In genomic region chr15:45616901-45617323, GRCh38 we compare ENCODE assay signal across 23 cellular contexts. TPM values are rescaled to one million over a fixed set of nuclear protein-coding genes. Genes with fewer than 3 reads are reported as not detected.
A peak's percentile ranks its signal among the peaks of the same experiment; 100 is the strongest.
DNase-seq lines count a peak whose midpoint lies in the region; ATAC-seq and TF ChIP-seq lines count a peak whose summit lies in the region.
"Had no signal": no experiment of that assay in that cellular context is flagged by ENCODE, and none has a peak within 500 bp of the region (broad histone marks: within the 10 kb centered on the region; RNA-seq: fewer than 3 reads in every experiment).

No MANE protein-coding gene starts in this region.

- no peak overlapping the region for H3K27ac Mint-ChIP-seq in activated CD8-positive, alpha-beta T cell treated with anti-CD3 and anti-CD28 coated beads, Interleukin-2, amount 10 ng/mL, durations not matched to agents 7 days and 5 days
- H3K27ac Mint-ChIP-seq in activated CD8-positive, alpha-beta T cell treated with anti-CD3 and anti-CD28 coated beads for 36 hours: no peak overlapping the region
- H3K27ac Mint-ChIP-seq: activated naive CD8-positive, alpha-beta T cell; neural progenitor cell; T-helper 2 cell treated with Interferon-gamma antibody and Interleukin-4, amounts not matched to agents 5 μg/mL and 100 μg/mL, for 36 hours had no signal

- POLR2A ChIA-PET in activated CD8-positive, alpha-beta T cell treated with anti-CD3 and anti-CD28 coated beads, Interleukin-2, amount 10 ng/mL, durations not matched to agents 7 days and 5 days (lab: Charles Lee): interaction anchor here (1.1 kb wide), 1 partner anchor 30 kb away, joined by 4 read pairs; the partner anchor contains the start of gene BLOC1S6
- POLR2A ChIA-PET in activated CD8-positive, alpha-beta T cell treated with anti-CD3 and anti-CD28 coated beads for 36 hours (lab: Charles Lee): interaction anchor here (1.1 kb wide), 2 partner anchors 30 to 31 kb away, joined by 3 read pairs; partner anchors contain the start of gene BLOC1S6
- POLR2A ChIA-PET in PC-3 (lab: Charles Lee; ENCODE audit: unreplicated experiment): no interaction called here

- H3K9me3 Mint-ChIP-seq in activated CD8-positive, alpha-beta T cell treated with anti-CD3 and anti-CD28 coated beads, Interleukin-2, amount 10 ng/mL, durations not matched to agents 7 days and 5 days (ENCODE audit: insufficient read depth): no peaks in the 10 kb centered on the region
- H3K9me3 Mint-ChIP-seq in activated CD8-positive, alpha-beta T cell treated with anti-CD3 and anti-CD28 coated beads for 36 hours: no peaks in the 10 kb centered on the region
- H3K9me3 Mint-ChIP-seq: neural progenitor cell; T-helper 2 cell treated with Interferon-gamma antibody and Interleukin-4, amounts not matched to agents 5 μg/mL and 100 μg/mL, for 36 hours had no signal

- H4K20me1 ChIP-seq in PC-3 (ENCODE audit: low read length): no peaks in the 10 kb centered on the region

- H3K4me1 ChIP-seq in PC-3 (ENCODE audit: insufficient read depth, low read length): peaks cover 23% of the 10 kb centered on the region
- peaks cover 0 to 2% of the 10 kb centered on the region in 2 donors for H3K4me1 ChIP-seq in esophagus (ENCODE audit: control insufficient read depth in 2 of 2, insufficient read depth in 2 of 2, low read length in 1 of 2)
- H3K4me1 ChIP-seq in prostate gland (replicated peaks): peaks cover 4% of the 10 kb centered on the region
- H3K4me1 ChIP-seq: testis had no signal

- H3K4me3 ChIP-seq in PC-3 (ENCODE audit: low read length) (no peak overlapping the region), esophagus (ENCODE audit: low read depth in 1 of 2, low read length in 2 of 2) (no peak overlapping the region), prostate gland (no peak overlapping the region)
- H3K4me3 ChIP-seq: colonic mucosa, gastroesophageal sphincter, neural progenitor cell, testis had no signal

- H3K4me3 Mint-ChIP-seq in activated CD8-positive, alpha-beta T cell treated with anti-CD3 and anti-CD28 coated beads, Interleukin-2, amount 10 ng/mL, durations not matched to agents 7 days and 5 days: no peak overlapping the region
- H3K4me3 Mint-ChIP-seq in activated CD8-positive, alpha-beta T cell treated with anti-CD3 and anti-CD28 coated beads for 36 hours: no peak overlapping the region
- H3K4me3 Mint-ChIP-seq: activated naive CD8-positive, alpha-beta T cell; neural progenitor cell; T-helper 2 cell treated with Interferon-gamma antibody and Interleukin-4, amounts not matched to agents 5 μg/mL and 100 μg/mL, for 36 hours had no signal

- no peaks in the 10 kb centered on the region for H3K27me3 Mint-ChIP-seq in activated CD8-positive, alpha-beta T cell treated with anti-CD3 and anti-CD28 coated beads, Interleukin-2, amount 10 ng/mL, durations not matched to agents 7 days and 5 days (ENCODE audit: low read depth)
- no peaks in the 10 kb centered on the region for H3K27me3 Mint-ChIP-seq in activated CD8-positive, alpha-beta T cell treated with anti-CD3 and anti-CD28 coated beads for 36 hours
- H3K27me3 Mint-ChIP-seq: activated naive CD8-positive, alpha-beta T cell had no signal

- intact Hi-C loops in activated CD8-positive, alpha-beta T cell treated with anti-CD3 and anti-CD28 coated beads for 36 hours (cut with micrococcal nuclease): no loop called here
- intact Hi-C loops in PC-3 (cut with micrococcal nuclease) (no loop called here), prostate gland (cut with DNase I) (loop anchor here (10.0 kb wide), 1 partner anchor 92 kb away; the partner anchor contains the start of gene SLC30A4)

- H2AFZ ChIP-seq in PC-3 (ENCODE audit: low read length): peak overlapping the region; percentile 43
- H2AFZ ChIP-seq: neural progenitor cell had no signal

- H3K79me2 ChIP-seq in PC-3 (ENCODE audit: low read length): no peaks in the 10 kb centered on the region

- TF ChIP-seq POLR2A in prostate gland (IDR thresholded peaks at IDR 0.05): no peak

- H3K9ac ChIP-seq in PC-3 (ENCODE audit: low read length): no peak overlapping the region
- H3K9ac ChIP-seq: neural progenitor cell had no signal

- H3F3A ChIP-seq in PC-3 (ENCODE audit: low read length, unreplicated experiment): no peaks in the 10 kb centered on the region

- CTCF ChIA-PET in activated CD8-positive, alpha-beta T cell treated with anti-CD3 and anti-CD28 coated beads, Interleukin-2, amount 10 ng/mL, durations not matched to agents 7 days and 5 days (lab: Charles Lee): interaction anchor here (0.8 to 2.0 kb wide), 6 partner anchors 15 to 405 kb away, joined by 3 to 14 read pairs (median 3); partner anchors contain the start of gene SQOR
- CTCF ChIA-PET in activated CD8-positive, alpha-beta T cell treated with anti-CD3 and anti-CD28 coated beads for 36 hours (lab: Charles Lee): interaction anchor here (0.7 to 3.9 kb wide), 5 partner anchors 10 to 186 kb away, joined by 3 to 22 read pairs (median 6); no protein-coding TSS in a partner anchor
- CTCF ChIA-PET in PC-3 (lab: Charles Lee): no interaction called here

- ATAC-seq in activated CD8-positive, alpha-beta T cell treated with anti-CD3 and anti-CD28 coated beads, Interleukin-2, amount 10 ng/mL, durations not matched to agents 7 days and 5 days: peak; percentile 44
- ATAC-seq in activated CD8-positive, alpha-beta T cell treated with anti-CD3 and anti-CD28 coated beads for 36 hours: no peak
- ATAC-seq in PC-3 (peak; percentile 67), GM21381 (IDR thresholded peaks at IDR 0.05; ENCODE audit: unreplicated experiment) (no peak)
- ATAC-seq: activated CD4-positive, CD25-positive, alpha-beta regulatory T cell treated with anti-CD3 and anti-CD28 coated beads, Interleukin-2, amount 50 U/mL, for 24 hours; gastroesophageal sphincter had no signal

- H3K36me3 Mint-ChIP-seq in activated CD8-positive, alpha-beta T cell treated with anti-CD3 and anti-CD28 coated beads, Interleukin-2, amount 10 ng/mL, durations not matched to agents 7 days and 5 days (ENCODE audit: low read depth): no peaks in the 10 kb centered on the region
- no peaks in the 10 kb centered on the region for H3K36me3 Mint-ChIP-seq in activated CD8-positive, alpha-beta T cell treated with anti-CD3 and anti-CD28 coated beads for 36 hours (ENCODE audit: low read depth)
- H3K36me3 Mint-ChIP-seq: activated naive CD8-positive, alpha-beta T cell; neural progenitor cell had no signal

- DNase-seq in activated CD8-positive, alpha-beta T cell treated with anti-CD3 and anti-CD28 coated beads, Interleukin-2, amount 10 ng/mL, durations not matched to agents 7 days and 5 days: peak; percentile 22
- DNase-seq in activated CD8-positive, alpha-beta T cell treated with anti-CD3 and anti-CD28 coated beads for 36 hours: no peak
- DNase-seq in PC-3 (peak; percentile 49), prostate gland (ENCODE audit: low spot score) (peak; percentile 31), HUDEP-2 (lab: John Stamatoyannopoulos, UW; ENCODE audit: unreplicated experiment in 76 of 76) (no peak), DMS 273 (lab: John Stamatoyannopoulos, UW; ENCODE audit: unreplicated experiment) (no peak)
- DNase-seq: ACHN; activated CD8-positive, alpha-beta memory T cell treated with anti-CD3 and anti-CD28 coated beads for 24 hours; colonic mucosa; NCI-H1105; NCI-H2171; NCI-H774; OCI-M1; retina; testis had no signal

- peaks cover 5% of the 10 kb centered on the region for H3K4me1 Mint-ChIP-seq in activated CD8-positive, alpha-beta T cell treated with anti-CD3 and anti-CD28 coated beads, Interleukin-2, amount 10 ng/mL, durations not matched to agents 7 days and 5 days (ENCODE audit: low read depth)
- H3K4me1 Mint-ChIP-seq in activated CD8-positive, alpha-beta T cell treated with anti-CD3 and anti-CD28 coated beads for 36 hours (ENCODE audit: low read depth): no peaks in the 10 kb centered on the region

- H3K36me3 ChIP-seq in PC-3 (ENCODE audit: low read depth, low read length) (no peaks in the 10 kb centered on the region), esophagus (ENCODE audit: control insufficient read depth in 2 of 2, insufficient read depth in 2 of 2, low read length in 1 of 2) (no peaks in the 10 kb centered on the region), prostate gland (no peaks in the 10 kb centered on the region)
- H3K36me3 ChIP-seq: colonic mucosa, gastroesophageal sphincter, neural progenitor cell had no signal

- peak overlapping the region; percentile 55 for H3K27ac ChIP-seq in PC-3 (ENCODE audit: low read length)
- H3K27ac ChIP-seq in esophagus (ENCODE audit: low read depth in 2 of 2, low read length in 1 of 2): peak overlapping the region; percentile 76 to 82
- peak overlapping the region; percentile 24 to 25 for H3K27ac ChIP-seq in prostate gland
- H3K27ac ChIP-seq: C4-2B, colonic mucosa, gastroesophageal sphincter, neural progenitor cell, testis had no signal

- H3K4me2 ChIP-seq in PC-3 (ENCODE audit: low read length): no peak overlapping the region
- H3K4me2 ChIP-seq: neural progenitor cell had no signal

- no peaks in the 10 kb centered on the region for H3K9me2 ChIP-seq in PC-3 (replicated peaks; ENCODE audit: low read length)

- no peaks in the 10 kb centered on the region for H3K9me3 ChIP-seq in PC-3 (ENCODE audit: low read length)
- H3K9me3 ChIP-seq in esophagus (ENCODE audit: control insufficient read depth in 2 of 2, insufficient read depth in 1 of 2, low read depth in 1 of 2, low read length in 1 of 2): no peaks in the 10 kb centered on the region
- H3K9me3 ChIP-seq in prostate gland: no peaks in the 10 kb centered on the region
- H3K9me3 ChIP-seq: colonic mucosa, gastroesophageal sphincter, testis had no signal

- TF ChIP-seq CTCF in activated CD8-positive, alpha-beta T cell treated with anti-CD3 and anti-CD28 coated beads for 36 hours (IDR thresholded peaks at IDR 0.05): no peak
- TF ChIP-seq CTCF in PC-3 (conservative IDR thresholded peaks at IDR 0.05; ENCODE audit: low read depth, low read length): no peak
- no peak for TF ChIP-seq CTCF in prostate gland (IDR thresholded peaks at IDR 0.05)

- 44 to 48% methylated on average over 3 of the region's 3 CpGs for WGBS in esophagus, 2 donors
- 30% methylated on average over 3 of the region's 3 CpGs for WGBS in prostate gland

- H3K27me3 ChIP-seq in PC-3 (ENCODE audit: low read length): no peaks in the 10 kb centered on the region
- no peaks in the 10 kb centered on the region for H3K27me3 ChIP-seq in esophagus (ENCODE audit: control insufficient read depth in 1 of 2, insufficient read depth in 2 of 2, low read length in 2 of 2)
- no peaks in the 10 kb centered on the region for H3K27me3 ChIP-seq in prostate gland (replicated peaks; ENCODE audit: insufficient read depth)
- H3K27me3 ChIP-seq: colonic mucosa, gastroesophageal sphincter, neural progenitor cell, testis had no signal

- no TSS peak for BruUV-seq in PC-3 (replicated peaks; lab: Mats Ljungman, UMichigan)

RNA-seq across cellular contexts. Expression of gene SQOR, which starts 17.9 kb away (rescaled TPM):
- 10 to 100 TPM; 75.8 to 79.6 TPM for total RNA-seq in activated CD8-positive, alpha-beta T cell treated with anti-CD3 and anti-CD28 coated beads, Interleukin-2, amount 10 ng/mL, durations not matched to agents 7 days and 5 days
- total RNA-seq in activated CD8-positive, alpha-beta T cell treated with anti-CD3 and anti-CD28 coated beads for 36 hours: 10 to 100 TPM; 84.3 to 87.3 TPM
- total RNA-seq in PC-3 (2014; rRNA removed): 86.1 and 99.0 TPM in 2 replicates
- polyA plus RNA-seq in esophagus: 10 to 100 TPM; 75.6 to 88.4 TPM
- total RNA-seq in prostate gland: 10 to 100 TPM; 29.4 to 83.8 TPM

RNA-seq across cellular contexts. Expression of gene BLOC1S6, which starts 29.7 kb away (rescaled TPM):
- total RNA-seq in activated CD8-positive, alpha-beta T cell treated with anti-CD3 and anti-CD28 coated beads, Interleukin-2, amount 10 ng/mL, durations not matched to agents 7 days and 5 days: 10 to 100 TPM; 32.9 to 35.2 TPM
- total RNA-seq in activated CD8-positive, alpha-beta T cell treated with anti-CD3 and anti-CD28 coated beads for 36 hours: 10 to 100 TPM; 43.3 to 46.9 TPM
- total RNA-seq in PC-3 (2014; rRNA removed) (28.6 and 40.1 TPM in 2 replicates), prostate gland (10 to 100 TPM; 46.0 to 82.5 TPM)
- polyA plus RNA-seq in esophagus: 10 to 100 TPM in 1 of 2 donors, 1 to 10 TPM in 1; 6.5 to 11.1 TPM

Comparison
In these comparisons a context has a peak if more than half of its experiments do, and no peak if none do; other contexts are left out.
1. ATAC-seq: peak in activated CD8-positive, alpha-beta T cell treated with anti-CD3 and anti-CD28 coated beads, Interleukin-2, amount 10 ng/mL, durations not matched to agents 7 days and 5 days (single experiment) and PC-3 (single experiment); none in activated CD8-positive, alpha-beta T cell treated with anti-CD3 and anti-CD28 coated beads for 36 hours (single experiment) and GM21381 (single experiment).
2. DNase-seq: peak in activated CD8-positive, alpha-beta T cell treated with anti-CD3 and anti-CD28 coated beads, Interleukin-2, amount 10 ng/mL, durations not matched to agents 7 days and 5 days (single experiment), PC-3 (single experiment) and prostate gland (single experiment); none in activated CD8-positive, alpha-beta T cell treated with anti-CD3 and anti-CD28 coated beads for 36 hours (single experiment), HUDEP-2 (0 of 76) and DMS 273 (single experiment).
3. H3K27ac ChIP-seq: peak in every context shown above with its lines; median percentile 79 in esophagus; 55 in PC-3; 24 in prostate gland.